In genomic region chr11:11977206-11977938, GRCh38 we compare ENCODE assay signal across 8 cellular contexts. TPM values are rescaled to one million over a fixed set of nuclear protein-coding genes. Genes with fewer than 3 reads are reported as not detected.
DNase-seq lines count a peak whose midpoint lies in the region; ATAC-seq and TF ChIP-seq lines count a peak whose summit lies in the region.

No MANE protein-coding gene starts in this region.

- H3K27ac Mint-ChIP-seq in Caco-2 (ENCODE audit: unreplicated experiment): peak overlapping the region; percentile 18

- H3K27ac ChIP-seq in SJCRH30: peak overlapping the region; percentile 56

- H3K4me3 Mint-ChIP-seq in Caco-2 (ENCODE audit: unreplicated experiment): no peak overlapping the region

- H3K27me3 ChIP-seq in Caco-2 (replicated peaks; ENCODE audit: control insufficient read depth, insufficient read depth, low read length) (no peaks in the 10 kb centered on the region), SJCRH30 (no peaks in the 10 kb centered on the region)

- POLR2A ChIA-PET in Caco-2 (lab: Charles Lee): no interaction called here

- H3K36me3 ChIP-seq in Caco-2 (ENCODE audit: control insufficient read depth, insufficient read depth, low read length) (no peaks in the 10 kb centered on the region), SJCRH30 (no peaks in the 10 kb centered on the region)

- peaks cover 32% of the 10 kb centered on the region for H3K36me3 Mint-ChIP-seq in Caco-2 (ENCODE audit: insufficient read depth, unreplicated experiment)

- CTCF ChIA-PET in Caco-2 (lab: Charles Lee): no interaction called here

- H3K4me1 ChIP-seq in Caco-2 (peaks cover 23% of the 10 kb centered on the region), SJCRH30 (peaks cover 53% of the 10 kb centered on the region)

- no peak overlapping the region for H3K4me3 ChIP-seq in Caco-2 (ENCODE audit: low read depth, low read length)
- no peak overlapping the region for H3K4me3 ChIP-seq in SJCRH30
- no peak overlapping the region for H3K4me3 ChIP-seq in fibroblast of mammary gland (ENCODE audit: control insufficient read depth, low read depth, low read length)

- DNase-seq in Caco-2 (no peak), SJCRH30 (peak; percentile 68 to 74), fibroblast of mammary gland (ENCODE audit: low read depth) (peak; percentile 93), omental fat pad (ENCODE audit: low spot score) (no peak)
- DNase-seq in activated CD4-positive, CD25-positive, alpha-beta regulatory T cell (lab: John Stamatoyannopoulos, UW): no peak

- intact Hi-C loops in Caco-2 (cut with micrococcal nuclease; ENCODE audit: unreplicated experiment): no loop called here

- TF ChIP-seq CTCF in Caco-2 (IDR thresholded peaks at IDR 0.05; ENCODE audit: insufficient read depth in 1 of 2, low read depth in 1 of 2, low read length in 1 of 2, severe bottlenecking in 1 of 2, unreplicated experiment in 1 of 2) (no peak), fibroblast of mammary gland (conservative IDR thresholded peaks at IDR 0.05; ENCODE audit: control insufficient read depth, insufficient read depth, low read depth, low read length) (no peak), omental fat pad (IDR thresholded peaks at IDR 0.05) (no peak)

- H3K9me3 ChIP-seq in Caco-2 (no peaks in the 10 kb centered on the region), SJCRH30 (replicated peaks) (no peaks in the 10 kb centered on the region)

- H3K9me3 Mint-ChIP-seq in Caco-2 (ENCODE audit: unreplicated experiment): peaks cover 6% of the 10 kb centered on the region

- BruUV-seq in Caco-2 (replicated peaks; lab: Mats Ljungman, UMichigan): no TSS peak

- H3K27me3 Mint-ChIP-seq in Caco-2 (ENCODE audit: insufficient read depth, unreplicated experiment): no peaks in the 10 kb centered on the region

- peaks cover 51% of the 10 kb centered on the region for H3K4me1 Mint-ChIP-seq in Caco-2 (ENCODE audit: low read depth, unreplicated experiment)

- ATAC-seq in omental fat pad (ENCODE audit: low FRiP score): peak; percentile 84
- ATAC-seq in GM21360 (IDR thresholded peaks at IDR 0.05; ENCODE audit: unreplicated experiment): no peak
- ATAC-seq in HG03521 (IDR thresholded peaks at IDR 0.05; ENCODE audit: unreplicated experiment): no peak
- no peak for ATAC-seq in HG03097 (IDR thresholded peaks at IDR 0.05; ENCODE audit: low FRiP score, unreplicated experiment)

RNA-seq across cellular contexts. Expression of gene DKK3, which starts 31.1 kb away (rescaled TPM):
- total RNA-seq in Caco-2 (2022) (156 and 165 TPM in 2 replicates), omental fat pad (10 to 100 TPM; 16.5 to 33.6 (median 21.7) TPM)
- 11.7 and 13.9 TPM in 2 replicates for total RNA-seq in SJCRH30 (2014; rRNA removed; shearing (Covaris generic))

Comparison
In these comparisons a context has a peak if more than half of its experiments do, and no peak if none do; other contexts are left out.
1. DNase-seq: peak in SJCRH30 (2 of 2) and fibroblast of mammary gland (single experiment); none in Caco-2 (0 of 2), omental fat pad (single experiment) and activated CD4-positive, CD25-positive, alpha-beta regulatory T cell (0 of 4).